Comparison of ENCODE assay signal across 17 cellular contexts in genomic region chr2:59790186-59791142, GRCh38.
DNase-seq lines count a peak whose midpoint lies in the region; ATAC-seq and TF ChIP-seq lines count a peak whose summit lies in the region.
"Had no signal": no experiment of that assay in that cellular context is flagged by ENCODE, and none has a peak within 500 bp of the region (broad histone marks: within the 10 kb centered on the region; RNA-seq: fewer than 3 reads in every experiment).

No MANE protein-coding gene starts in this region.

- peak; percentile 75 for ATAC-seq in GM23338
- ATAC-seq: HCT116, K562, SK-N-SH treated with all-trans-retinoic acid at 6 μM for 48 hours had no signal

- H3K36me3 Mint-ChIP-seq in GM23338 (ENCODE audit: low read depth): peaks cover 4% of the 10 kb centered on the region; the same call in 2 of the 3 replicates

- no peaks in the 10 kb centered on the region for H3K79me2 ChIP-seq in GM23338 (replicated peaks; ENCODE audit: insufficient read depth)

- peaks cover 36% of the 10 kb centered on the region for H3K4me1 Mint-ChIP-seq in GM23338

- H2AFZ ChIP-seq in GM23338: peak overlapping the region; percentile 73

- peak; percentile 8 for DNase-seq in GM23338 (ENCODE audit: low spot score)
- DNase-seq in NCI-H1417 (lab: John Stamatoyannopoulos, UW): peak in 2 of 3 experiments; percentile 72 to 94
- DNase-seq in SK-N-DZ (ENCODE audit: low spot score): peak; percentile 29
- peak; percentile 86 for DNase-seq in islet precursor cell
- no peak for DNase-seq in epidermal melanocyte (ENCODE audit: insufficient read length, low spot score)
- DNase-seq in DMS53 (lab: John Stamatoyannopoulos, UW): no peak
- no peak for DNase-seq in GDM1 (lab: John Stamatoyannopoulos, UW)
- no peak for DNase-seq in NCI-H187 treated with DMSO at 0.1 percent for 48 hours (lab: John Stamatoyannopoulos, UW)
- DNase-seq: COR-L47, NCI-H1436 treated with DMSO at 0.1 percent for 48 hours, NCI-H2107, NCI-H446, SHP77, T-helper 1 cell had no signal

- H3K4me3 Mint-ChIP-seq in GM23338: no peak overlapping the region

- H3K4me1 ChIP-seq in GM23338 (ENCODE audit: insufficient read depth): peaks cover 36% of the 10 kb centered on the region

- H3F3A ChIP-seq in GM23338 (replicated peaks; ENCODE audit: low read depth): no peaks in the 10 kb centered on the region; the same call in 1 of the 2 replicates

- no peaks in the 10 kb centered on the region for H3K36me3 ChIP-seq in GM23338 (ENCODE audit: insufficient read depth)

- H3K4me3 ChIP-seq in GM23338: no peak overlapping the region
- H3K4me3 ChIP-seq: K562 had no signal

- no peak overlapping the region; the same call in 1 of the 2 replicates for H3K27ac ChIP-seq in GM23338 (ENCODE audit: low read depth)

- no peaks in the 10 kb centered on the region for H3K27me3 ChIP-seq in GM23338 (ENCODE audit: insufficient read depth)

- peaks cover 3% of the 10 kb centered on the region for H3K27me3 Mint-ChIP-seq in GM23338 (ENCODE audit: insufficient read depth, low read depth, poor library complexity)

- H3K27ac Mint-ChIP-seq in GM23338: no peak overlapping the region

- peaks cover 8% of the 10 kb centered on the region for H3K9me3 Mint-ChIP-seq in GM23338

- H3K4me2 ChIP-seq in GM23338: peak overlapping the region; percentile 65

- H4K20me1 ChIP-seq in GM23338 (replicated peaks; ENCODE audit: insufficient read depth): no peaks in the 10 kb centered on the region

- H3K9me2 ChIP-seq in GM23338 (ENCODE audit: insufficient read depth): peaks cover 2% of the 10 kb centered on the region; the same call in 1 of the 2 replicates

- no peak for TF ChIP-seq CTCF in GM23338 (conservative IDR thresholded peaks at IDR 0.05; ENCODE audit: low read depth in 2 of 2)

TF ChIP-seq in GM23338, 12 proteins besides CTCF, POLR2A, EP300 and RAD21:
- TF ChIP-seq POLR2AphosphoS5 (IDR thresholded peaks at IDR 0.05; ENCODE audit: low read depth) (no peak), STAT1 (IDR thresholded peaks at IDR 0.05; ENCODE audit: unreplicated experiment) (no peak), ETS1 (IDR thresholded peaks at IDR 0.05) (no peak), REST (IDR thresholded peaks at IDR 0.05; ENCODE audit: unreplicated experiment) (no peak), ZNF331 (CRISPR knock-in tag; IDR thresholded peaks at IDR 0.05; ENCODE audit: low read depth) (no peak), NANOG (IDR thresholded peaks at IDR 0.05; ENCODE audit: borderline replicate concordance) (no peak), JUNB (IDR thresholded peaks at IDR 0.05; ENCODE audit: unreplicated experiment) (no peak), EZH2 (IDR thresholded peaks at IDR 0.05; ENCODE audit: low read depth, unreplicated experiment) (no peak), EZH2phosphoT487 (IDR thresholded peaks at IDR 0.05; ENCODE audit: unreplicated experiment) (no peak), ZNF462 (CRISPR knock-in tag; IDR thresholded peaks at IDR 0.05) (no peak), CREB1 (CRISPR knock-in tag; IDR thresholded peaks at IDR 0.05; ENCODE audit: low read depth) (no peak), ZNF114 (CRISPR knock-in tag; IDR thresholded peaks at IDR 0.05) (no peak)

Comparison
In these comparisons a context has a peak if more than half of its experiments do, and no peak if none do; other contexts are left out.
1. DNase-seq: peak in GM23338 (single experiment), NCI-H1417 (2 of 3), SK-N-DZ (single experiment) and islet precursor cell (single experiment); none in epidermal melanocyte (single experiment), DMS53 (single experiment), GDM1 (single experiment) and NCI-H187 treated with DMSO at 0.1 percent for 48 hours (single experiment).